Comparison of ENCODE assay signal across 14 cellular contexts in the genomic region with DNA sequence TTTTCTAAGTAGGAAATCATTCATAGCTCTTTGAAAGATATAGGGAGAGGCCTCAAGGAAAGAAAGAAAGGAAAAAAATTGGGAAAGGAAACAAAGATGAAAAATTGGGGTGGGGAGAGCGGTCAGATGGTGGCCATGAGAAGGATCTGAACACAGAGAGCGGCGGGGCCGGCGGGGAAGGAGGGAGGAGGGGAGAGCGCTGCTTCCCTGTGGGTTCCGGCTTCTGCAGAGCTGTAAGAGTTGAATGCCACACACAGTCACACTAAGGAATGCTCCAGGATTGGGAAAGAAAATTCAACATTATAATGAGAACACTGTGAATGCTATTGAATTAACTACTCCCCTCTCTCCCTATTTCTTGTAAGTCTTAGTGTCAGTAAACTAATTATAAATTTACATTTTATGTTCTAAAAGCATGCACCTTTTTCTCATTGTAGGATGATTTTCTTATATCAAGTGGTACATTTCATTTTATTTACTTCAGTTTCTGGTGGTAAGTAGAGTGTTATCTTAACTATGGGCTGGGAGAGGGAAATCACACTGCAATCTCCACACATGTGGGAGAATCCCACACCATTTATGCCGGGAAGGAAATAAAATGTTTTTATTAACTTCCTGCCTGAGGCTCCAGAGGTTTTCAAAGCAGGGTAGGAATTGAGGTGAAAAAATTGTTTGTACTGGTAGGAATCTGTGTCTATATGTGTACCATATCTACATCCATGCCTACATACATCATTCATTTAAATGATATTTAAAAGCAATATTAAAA. TPM values are rescaled to one million over a fixed set of nuclear protein-coding genes. Genes with fewer than 3 reads are reported as not detected.
A peak's percentile ranks its signal among the peaks of the same experiment; 100 is the strongest.
DNase-seq lines count a peak whose midpoint lies in the region; ATAC-seq, FAIRE-seq and TF ChIP-seq lines count a peak whose summit lies in the region.
"Had no signal": no experiment of that assay in that cellular context is flagged by ENCODE, and none has a peak within 500 bp of the region (broad histone marks: within the 10 kb centered on the region; RNA-seq: fewer than 3 reads in every experiment).

No MANE protein-coding gene starts in this region.

- CTCF ChIA-PET in RWPE1 (lab: Yijun Ruan, JAX): no interaction called here

- H2BK15ac ChIP-seq in mesenchymal stem cell (ENCODE audit: low read depth, poor library complexity, severe bottlenecking): no peak overlapping the region

- H4K91ac ChIP-seq in mesenchymal stem cell (ENCODE audit: low read length): no peak overlapping the region

- H2BK12ac ChIP-seq in mesenchymal stem cell (ENCODE audit: low read length in 2 of 2): no peak overlapping the region

- H3K4me1 ChIP-seq in SJCRH30 (peaks cover 12% of the 10 kb centered on the region), mesenchymal stem cell (ENCODE audit: control insufficient read depth, insufficient read depth, low read depth, low read length) (peaks cover 2% of the 10 kb centered on the region), small intestine (ENCODE audit: control insufficient read depth in 2 of 2, insufficient read depth in 1 of 2, low read depth in 1 of 2, low read length in 1 of 2) (no peaks in the 10 kb centered on the region)

- peak; percentile 23 for FAIRE-seq in small intestine (lab: Jason Lieb, UNC)

- H3K4me3 ChIP-seq in SJCRH30: peak overlapping the region; percentile 66
- H3K4me3 ChIP-seq in fibroblast of pulmonary artery (replicated peaks; ENCODE audit: low read depth, low read length): no peak overlapping the region
- H3K4me3 ChIP-seq in mesenchymal stem cell (ENCODE audit: insufficient read depth in 1 of 2, low read depth in 1 of 2, low read length in 2 of 2): peak overlapping the region in 1 of 2 experiments; percentile 12
- H3K4me3 ChIP-seq in small intestine (ENCODE audit: low read depth in 1 of 2, low read length in 2 of 2): peak overlapping the region in 1 of 2 donors; percentile 50
- H3K4me3 ChIP-seq: skin epidermis had no signal

- TF ChIP-seq CTCF in fibroblast of pulmonary artery (IDR thresholded peaks at IDR 0.05; ENCODE audit: low read length, missing control alignments) (no peak), RWPE1 (conservative IDR thresholded peaks at IDR 0.05; ENCODE audit: low read depth) (no peak)

- H3K18ac ChIP-seq in mesenchymal stem cell (ENCODE audit: low read depth in 1 of 2, low read length in 2 of 2): no peak overlapping the region

- H3K9ac ChIP-seq in mesenchymal stem cell (ENCODE audit: low read length): peak overlapping the region; percentile 75

- H3K27ac ChIP-seq in SJCRH30: peak overlapping the region; percentile 97
- H3K27ac ChIP-seq in mesenchymal stem cell (ENCODE audit: low read length, poor library complexity, severe bottlenecking): no peak overlapping the region
- peak overlapping the region; percentile 11 to 20 for H3K27ac ChIP-seq in small intestine (ENCODE audit: low read depth in 1 of 2, low read length in 1 of 2)
- no peak overlapping the region for H3K27ac ChIP-seq in RWPE1
- H3K27ac ChIP-seq: skin epidermis had no signal

- H3K27ac Mint-ChIP-seq in activated T-helper 1 cell treated with anti-CD3 and anti-CD28 coated beads, Interleukin-12 subunit alpha, Interleukin-12 subunit beta, Interleukin-2, Interleukin-4 antibody, amounts not matched to agents 30 ng/mL and 10 ng/mL and 1 ng/mL, durations not matched to agents 14 hours and 24 hours and 36 hours: no peak overlapping the region
- H3K27ac Mint-ChIP-seq: activated naive CD8-positive, alpha-beta T cell treated with anti-CD3 and anti-CD28 coated beads, Interleukin-2, amount 50 U/mL, for 24 hours; memory B cell had no signal

- H3K14ac ChIP-seq in mesenchymal stem cell (ENCODE audit: low read length in 2 of 2): no peak overlapping the region

- H2AFZ ChIP-seq in mesenchymal stem cell (ENCODE audit: low read depth, low read length): no peak overlapping the region

- no peak overlapping the region for H3K4me3 Mint-ChIP-seq in activated T-helper 1 cell treated with anti-CD3 and anti-CD28 coated beads, Interleukin-12 subunit alpha, Interleukin-12 subunit beta, Interleukin-2, Interleukin-4 antibody, amounts not matched to agents 30 ng/mL and 10 ng/mL and 1 ng/mL, durations not matched to agents 14 hours and 24 hours and 36 hours
- H3K4me3 Mint-ChIP-seq: activated naive CD8-positive, alpha-beta T cell treated with anti-CD3 and anti-CD28 coated beads, Interleukin-2, amount 50 U/mL, for 24 hours; CD8-positive, alpha-beta memory T cell; memory B cell had no signal

- no peak overlapping the region for H2BK120ac ChIP-seq in mesenchymal stem cell (ENCODE audit: low read depth, low read length)

- H3K79me1 ChIP-seq in mesenchymal stem cell (replicated peaks; ENCODE audit: low read length, poor library complexity, severe bottlenecking): no peaks in the 10 kb centered on the region

- no peaks in the 10 kb centered on the region for H3K4me1 Mint-ChIP-seq in activated T-helper 1 cell treated with anti-CD3 and anti-CD28 coated beads, Interleukin-12 subunit alpha, Interleukin-12 subunit beta, Interleukin-2, Interleukin-4 antibody, amounts not matched to agents 30 ng/mL and 10 ng/mL and 1 ng/mL, durations not matched to agents 14 hours and 24 hours and 36 hours (ENCODE audit: low read depth)
- H3K4me1 Mint-ChIP-seq: activated naive CD8-positive, alpha-beta T cell treated with anti-CD3 and anti-CD28 coated beads, Interleukin-2, amount 50 U/mL, for 24 hours; CD8-positive, alpha-beta memory T cell; memory B cell had no signal

- H2BK5ac ChIP-seq in mesenchymal stem cell (ENCODE audit: low read depth, low read length, poor library complexity, severe bottlenecking): no peak overlapping the region

- H3K4ac ChIP-seq in mesenchymal stem cell (ENCODE audit: low read depth in 1 of 2, low read length in 2 of 2): no peak overlapping the region

- H3K9me3 ChIP-seq in SJCRH30 (replicated peaks): no peaks in the 10 kb centered on the region
- no peaks in the 10 kb centered on the region for H3K9me3 ChIP-seq in mesenchymal stem cell (ENCODE audit: control insufficient read depth, low read length)
- H3K9me3 ChIP-seq in small intestine (ENCODE audit: control insufficient read depth, low read depth): no peaks in the 10 kb centered on the region

- no peak for ATAC-seq in GM21717 (IDR thresholded peaks at IDR 0.05; ENCODE audit: unreplicated experiment)
- ATAC-seq: activated naive CD8-positive, alpha-beta T cell treated with anti-CD3 and anti-CD28 coated beads, Interleukin-2, amount 50 U/mL, for 24 hours had no signal

- H3K27me3 Mint-ChIP-seq in activated T-helper 1 cell treated with anti-CD3 and anti-CD28 coated beads, Interleukin-12 subunit alpha, Interleukin-12 subunit beta, Interleukin-2, Interleukin-4 antibody, amounts not matched to agents 30 ng/mL and 10 ng/mL and 1 ng/mL, durations not matched to agents 14 hours and 24 hours and 36 hours (ENCODE audit: insufficient read depth): peaks cover 15% of the 10 kb centered on the region

- H3K27me3 ChIP-seq in SJCRH30 (no peaks in the 10 kb centered on the region), mesenchymal stem cell (ENCODE audit: control insufficient read depth in 1 of 2, insufficient read depth in 1 of 2, low read length in 2 of 2) (no peaks in the 10 kb centered on the region), small intestine (ENCODE audit: control insufficient read depth in 2 of 2, insufficient read depth in 2 of 2, low read length in 2 of 2) (no peaks in the 10 kb centered on the region)

- no peak overlapping the region for H4K8ac ChIP-seq in mesenchymal stem cell (ENCODE audit: low read length)

- H2AK5ac ChIP-seq in mesenchymal stem cell (ENCODE audit: low read length, severe bottlenecking): no peak overlapping the region

- H3K36me3 Mint-ChIP-seq in activated T-helper 1 cell treated with anti-CD3 and anti-CD28 coated beads, Interleukin-12 subunit alpha, Interleukin-12 subunit beta, Interleukin-2, Interleukin-4 antibody, amounts not matched to agents 30 ng/mL and 10 ng/mL and 1 ng/mL, durations not matched to agents 14 hours and 24 hours and 36 hours (ENCODE audit: low read depth): no peaks in the 10 kb centered on the region
- H3K36me3 Mint-ChIP-seq: CD8-positive, alpha-beta memory T cell; memory B cell had no signal

- WGBS in mesenchymal stem cell: 1% methylated on average over 3 of the region's 8 CpGs
- 5 to 14% (median 11%) methylated on average over 8 of the region's 8 CpGs for WGBS in small intestine, 3 donors

- POLR2A ChIA-PET in RWPE1 (lab: Yijun Ruan, JAX; ENCODE audit: low non-redundant PET): no interaction called here

- H3K4me2 ChIP-seq in mesenchymal stem cell (ENCODE audit: low read length, poor library complexity, severe bottlenecking): peak overlapping the region; percentile 63

- no peaks in the 10 kb centered on the region for H3K9me3 Mint-ChIP-seq in activated T-helper 1 cell treated with anti-CD3 and anti-CD28 coated beads, Interleukin-12 subunit alpha, Interleukin-12 subunit beta, Interleukin-2, Interleukin-4 antibody, amounts not matched to agents 30 ng/mL and 10 ng/mL and 1 ng/mL, durations not matched to agents 14 hours and 24 hours and 36 hours
- H3K9me3 Mint-ChIP-seq: activated naive CD8-positive, alpha-beta T cell treated with anti-CD3 and anti-CD28 coated beads, Interleukin-2, amount 50 U/mL, for 24 hours had no signal

- H3K36me3 ChIP-seq in SJCRH30 (no peaks in the 10 kb centered on the region), mesenchymal stem cell (ENCODE audit: control insufficient read depth in 1 of 2, insufficient read depth in 2 of 2, low read depth in 1 of 2, low read length in 2 of 2) (no peaks in the 10 kb centered on the region), small intestine (ENCODE audit: control insufficient read depth in 2 of 2, insufficient read depth in 2 of 2, low read length in 2 of 2) (no peaks in the 10 kb centered on the region)

- peak; percentile 73 to 79 for DNase-seq in SJCRH30
- peak; percentile 23 for DNase-seq in fibroblast of pulmonary artery (ENCODE audit: low read depth)
- peak; percentile 44 for DNase-seq in mesenchymal stem cell
- DNase-seq in small intestine: peak; percentile 58
- DNase-seq in occipital lobe (lab: John Stamatoyannopoulos, UW): no peak
- no peak for DNase-seq in activated T-helper 1 cell treated with anti-CD3 and anti-CD28 coated beads, Interleukin-12 subunit alpha, Interleukin-12 subunit beta, Interleukin-2, Interleukin-4 antibody, amounts not matched to agents 30 ng/mL and 10 ng/mL and 1 ng/mL, durations not matched to agents 14 hours and 24 hours and 36 hours (ENCODE audit: low spot score)
- no peak for DNase-seq in RWPE1 (ENCODE audit: low spot score)
- DNase-seq: activated naive CD8-positive, alpha-beta T cell treated with anti-CD3 and anti-CD28 coated beads, Interleukin-2, amount 50 U/mL, for 24 hours; activated T-cell treated with anti-CD3 and anti-CD28 coated beads for 4 hours; CD8-positive, alpha-beta memory T cell had no signal

- no peak overlapping the region for H3K23ac ChIP-seq in mesenchymal stem cell (ENCODE audit: low read length in 2 of 2)

- intact Hi-C loops in activated T-helper 1 cell treated with anti-CD3 and anti-CD28 coated beads, Interleukin-12 subunit alpha, Interleukin-12 subunit beta, Interleukin-2, Interleukin-4 antibody, amounts not matched to agents 30 ng/mL and 10 ng/mL and 1 ng/mL, durations not matched to agents 14 hours and 24 hours and 36 hours (cut with micrococcal nuclease): no loop called here

RNA-seq across cellular contexts. Expression of a gene that starts 0.9 kb away (rescaled TPM):
- 0.42 and 0.79 TPM in 2 replicates for total RNA-seq in SJCRH30 (2014; rRNA removed; shearing (Covaris generic))
- not detected for polyA plus RNA-seq in mesenchymal stem cell (2013, experiment 1 of 2)
- polyA plus RNA-seq in mesenchymal stem cell (2013, experiment 2 of 2): not detected
- 10 to 100 TPM in 2 of 3 donors, 1 to 10 TPM in 1; 4.2 to 25.1 (median 19.5) TPM for polyA plus RNA-seq in small intestine
- not detected for total RNA-seq in occipital lobe
- total RNA-seq in activated T-helper 1 cell treated with anti-CD3 and anti-CD28 coated beads, Interleukin-12 subunit alpha, Interleukin-12 subunit beta, Interleukin-2, Interleukin-4 antibody, amounts not matched to agents 30 ng/mL and 10 ng/mL and 1 ng/mL, durations not matched to agents 14 hours and 24 hours and 36 hours: not detected in 2 replicates
- total RNA-seq: CD8-positive, alpha-beta memory T cell; dermis microvascular lymphatic vessel endothelial cell had no signal
- polyA plus RNA-seq: CD8-positive, alpha-beta memory T cell had no signal

RNA-seq across cellular contexts. Expression of a gene that starts 39.6 kb away (rescaled TPM):
- not detected in 2 replicates for total RNA-seq in SJCRH30 (2014; rRNA removed; shearing (Covaris generic))
- not detected for polyA plus RNA-seq in mesenchymal stem cell (2013, experiment 1 of 2)
- polyA plus RNA-seq in mesenchymal stem cell (2013, experiment 2 of 2): not detected
- 10 to 100 TPM in 2 of 3 donors, 1 to 10 TPM in 1; 1.2 to 25.0 (median 17.0) TPM for polyA plus RNA-seq in small intestine
- 0.62 TPM for total RNA-seq in occipital lobe
- total RNA-seq in activated T-helper 1 cell treated with anti-CD3 and anti-CD28 coated beads, Interleukin-12 subunit alpha, Interleukin-12 subunit beta, Interleukin-2, Interleukin-4 antibody, amounts not matched to agents 30 ng/mL and 10 ng/mL and 1 ng/mL, durations not matched to agents 14 hours and 24 hours and 36 hours: not detected in 2 replicates
- polyA plus RNA-seq: CD8-positive, alpha-beta memory T cell had no signal

Comparison
In these comparisons a context has a peak if more than half of its experiments do, and no peak if none do; other contexts are left out.
1. DNase-seq: peak in SJCRH30 (2 of 2), fibroblast of pulmonary artery (single experiment), mesenchymal stem cell (single experiment) and small intestine (single experiment); none in occipital lobe (single experiment), activated T-helper 1 cell treated with anti-CD3 and anti-CD28 coated beads, Interleukin-12 subunit alpha, Interleukin-12 subunit beta, Interleukin-2, Interleukin-4 antibody, amounts not matched to agents 30 ng/mL and 10 ng/mL and 1 ng/mL, durations not matched to agents 14 hours and 24 hours and 36 hours (single experiment) and RWPE1 (single experiment).
2. H3K27ac ChIP-seq: peak in SJCRH30 (single experiment) and small intestine (2 of 2); none in mesenchymal stem cell (single experiment) and RWPE1 (single experiment).